In genomic region chr17:35141681-35142466, GRCh38 we compare ENCODE assay signal across 8 cellular contexts. TPM values are rescaled to one million over a fixed set of nuclear protein-coding genes. Genes with fewer than 3 reads are reported as not detected.
DNase-seq lines count a peak whose midpoint lies in the region; ATAC-seq and TF ChIP-seq lines count a peak whose summit lies in the region.

Gene NLE1, minus strand, starts transcription at chr17:35142303. Its CDS starts 28 bp downstream, at chr17:35142275.

- DNase-seq in AG10803 (ENCODE audit: low read depth): peak; percentile 83
- peak; percentile 43 for DNase-seq in NCI-H526 treated with DMSO at 0.1 percent for 48 hours (lab: John Stamatoyannopoulos, UW)
- DNase-seq in activated CD4-positive, alpha-beta T cell treated with anti-CD3 and anti-CD28 coated beads, Interleukin-2, amount 50 U/mL, for 4 hours: peak; percentile 86 to 87
- DNase-seq in dorsolateral prefrontal cortex: peak; percentile 69 to 89 (median 79)
- DNase-seq in right lobe of liver: peak; percentile 85 to 87 (median 85)
- peak; percentile 90 for DNase-seq in stimulated activated CD4-positive, alpha-beta T cell treated with anti-CD3 and anti-CD28 coated beads, Interleukin-4, amount 100 ng/mL, for 1 hour

- H3K9me3 ChIP-seq in right lobe of liver: no peaks in the 10 kb centered on the region

- H3K27ac ChIP-seq in dorsolateral prefrontal cortex (peak within 1 kb of the TSS in 9 of 59 donors; percentile 14 to 80 (median 57)), right lobe of liver (no peak within 1 kb of the TSS)

- ATAC-seq in GM19035 (IDR thresholded peaks at IDR 0.05; ENCODE audit: unreplicated experiment): peak; percentile 84
- peak; percentile 84 for ATAC-seq in HG03439 (IDR thresholded peaks at IDR 0.05; ENCODE audit: unreplicated experiment)
- ATAC-seq in right lobe of liver: peak; percentile 96 to 99 (median 98)

- H3K4me3 ChIP-seq in AG10803 (ENCODE audit: low read length): peak within 1 kb of the TSS; percentile 97
- H3K4me3 ChIP-seq in dorsolateral prefrontal cortex: peak within 1 kb of the TSS; percentile 57 to 99 (median 91)
- peak within 1 kb of the TSS; percentile 80 to 95 (median 89) for H3K4me3 ChIP-seq in right lobe of liver

- H3K4me1 ChIP-seq in right lobe of liver: peaks cover 0 to 10% (median 0%) of the 10 kb centered on the region in 4 donors

- intact Hi-C loops in dorsolateral prefrontal cortex (cut with DNase I) (loop anchor here in 1 of 2 donors (1.0 to 10.0 kb wide), 2 partner anchors 53 to 423 kb away; partner anchors contain the start of gene SLFN14), right lobe of liver (cut with DNase I) (no loop called here)

- peak; percentile 87 for TF ChIP-seq CTCF in AG10803 (conservative IDR thresholded peaks at IDR 0.05; ENCODE audit: low read length)
- peak; percentile 75 to 98 (median 94) for TF ChIP-seq CTCF in dorsolateral prefrontal cortex (IDR thresholded peaks at IDR 0.05 in 54 of 56, conservative IDR thresholded peaks at IDR 0.05 in 2 of 56; ENCODE audit: low read depth in 1 of 56, partially characterized antibody in 56 of 56)
- TF ChIP-seq CTCF in right lobe of liver (IDR thresholded peaks at IDR 0.05): peak; percentile 85 to 95 (median 92)

- 3% methylated on average over 6 of the region's 65 CpGs for WGBS in right lobe of liver (ENCODE audit: insufficient coverage, low coverage, low lambda C conversion rate, missing lambda C conversion rate)

- TF ChIP-seq POLR2A in right lobe of liver (IDR thresholded peaks at IDR 0.05): peak; percentile 46

- H3K36me3 ChIP-seq in right lobe of liver: peaks cover 0 to 23% (median 3%) of the 10 kb centered on the region in 4 donors

- H3K27me3 ChIP-seq in dorsolateral prefrontal cortex (no peaks in the 10 kb centered on the region), right lobe of liver (no peaks in the 10 kb centered on the region)

RNA-seq across cellular contexts. Expression of gene NLE1, which starts in this region (rescaled TPM):
- total RNA-seq in dorsolateral prefrontal cortex: 10 to 100 TPM in 119 of 120 experiments, 1 to 10 TPM in 1; 8.0 to 21.0 (median 15.2) TPM
- total RNA-seq in right lobe of liver: 10 to 100 TPM in 1 of 6 experiments, 1 to 10 TPM in 5; 4.9 to 12.3 (median 5.9) TPM
